Comparison of ENCODE assay signal across 1 cellular context in genomic region chr1:77219166-77219887, GRCh38.
TF ChIP-seq lines count a peak whose summit lies in the region.

Gene PIGK (minus strand): TSS chr1:77219430. CDS start chr1:77219402, 28 bp downstream.

TF ChIP-seq in HCT116, 20 proteins besides CTCF, POLR2A, EP300 and RAD21 (continued from another document):
- TF ChIP-seq ATF3 (IDR thresholded peaks at IDR 0.05) (no peak), YY1 (IDR thresholded peaks at IDR 0.05; ENCODE audit: extremely low read depth, insufficient replicate concordance, low read depth, low read length) (peak; percentile 93), SRF (IDR thresholded peaks at IDR 0.05; ENCODE audit: low read depth) (no peak), TCF7L2 (IDR thresholded peaks at IDR 0.05; ENCODE audit: borderline replicate concordance, extremely low read depth, insufficient read depth, insufficient read length) (peak; percentile 36), CBX3 (IDR thresholded peaks at IDR 0.05; ENCODE audit: low read depth) (peak; percentile 42; the same call in 1 of the 2 replicates), FOSL1 (IDR thresholded peaks at IDR 0.05; ENCODE audit: low read depth) (no peak), ZFX (IDR thresholded peaks at IDR 0.05) (no peak), JUND (IDR thresholded peaks at IDR 0.05) (no peak), ELF1 (IDR thresholded peaks at IDR 0.05; ENCODE audit: borderline replicate concordance, low read depth) (no peak), POLR2AphosphoS5 (IDR thresholded peaks at IDR 0.05; ENCODE audit: low read depth, low read length) (peak; percentile 93), MAX (IDR thresholded peaks at IDR 0.05) (peak; percentile 54; the same call in 1 of the 2 replicates)
- TF ChIP-seq, protein P1, sequence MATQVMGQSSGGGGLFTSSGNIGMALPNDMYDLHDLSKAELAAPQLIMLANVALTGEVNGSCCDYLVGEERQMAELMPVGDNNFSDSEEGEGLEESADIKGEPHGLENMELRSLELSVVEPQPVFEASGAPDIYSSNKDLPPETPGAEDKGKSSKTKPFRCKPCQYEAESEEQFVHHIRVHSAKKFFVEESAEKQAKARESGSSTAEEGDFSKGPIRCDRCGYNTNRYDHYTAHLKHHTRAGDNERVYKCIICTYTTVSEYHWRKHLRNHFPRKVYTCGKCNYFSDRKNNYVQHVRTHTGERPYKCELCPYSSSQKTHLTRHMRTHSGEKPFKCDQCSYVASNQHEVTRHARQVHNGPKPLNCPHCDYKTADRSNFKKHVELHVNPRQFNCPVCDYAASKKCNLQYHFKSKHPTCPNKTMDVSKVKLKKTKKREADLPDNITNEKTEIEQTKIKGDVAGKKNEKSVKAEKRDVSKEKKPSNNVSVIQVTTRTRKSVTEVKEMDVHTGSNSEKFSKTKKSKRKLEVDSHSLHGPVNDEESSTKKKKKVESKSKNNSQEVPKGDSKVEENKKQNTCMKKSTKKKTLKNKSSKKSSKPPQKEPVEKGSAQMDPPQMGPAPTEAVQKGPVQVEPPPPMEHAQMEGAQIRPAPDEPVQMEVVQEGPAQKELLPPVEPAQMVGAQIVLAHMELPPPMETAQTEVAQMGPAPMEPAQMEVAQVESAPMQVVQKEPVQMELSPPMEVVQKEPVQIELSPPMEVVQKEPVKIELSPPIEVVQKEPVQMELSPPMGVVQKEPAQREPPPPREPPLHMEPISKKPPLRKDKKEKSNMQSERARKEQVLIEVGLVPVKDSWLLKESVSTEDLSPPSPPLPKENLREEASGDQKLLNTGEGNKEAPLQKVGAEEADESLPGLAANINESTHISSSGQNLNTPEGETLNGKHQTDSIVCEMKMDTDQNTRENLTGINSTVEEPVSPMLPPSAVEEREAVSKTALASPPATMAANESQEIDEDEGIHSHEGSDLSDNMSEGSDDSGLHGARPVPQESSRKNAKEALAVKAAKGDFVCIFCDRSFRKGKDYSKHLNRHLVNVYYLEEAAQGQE (IDR thresholded peaks at IDR 0.05; ENCODE audit: low read depth) = no peak
TF ChIP-seq in HCT116: peak in this region for 6.
